Comparison of ENCODE assay signal across 11 cellular contexts in genomic region chr3:38297053-38297452, GRCh38. TPM values are rescaled to one million over a fixed set of nuclear protein-coding genes. Genes with fewer than 3 reads are reported as not detected.
"Had no signal": no experiment of that assay in that cellular context is flagged by ENCODE, and none has a peak within 500 bp of the region (broad histone marks: within the 10 kb centered on the region; RNA-seq: fewer than 3 reads in every experiment).

No MANE protein-coding gene starts in this region.

RNA-seq across cellular contexts. Expression of gene SLC22A14, which starts 15.0 kb away (rescaled TPM):
- total RNA-seq: activated CD4-positive, alpha-beta memory T cell treated with anti-CD3 and anti-CD28 coated beads for 36 hours; activated CD4-positive, alpha-beta memory T cell treated with anti-CD3 and anti-CD28 coated beads, Interleukin-2, amount 10 ng/mL, durations not matched to agents 7 days and 5 days; activated CD4-positive, alpha-beta T cell treated with anti-CD3 and anti-CD28 coated beads for 36 hours; activated CD4-positive, alpha-beta T cell treated with anti-CD3 and anti-CD28 coated beads, Interleukin-2, amount 10 ng/mL, durations not matched to agents 24 days and 14 days; activated CD4-positive, alpha-beta T cell treated with anti-CD3 and anti-CD28 coated beads, Interleukin-2, amount 10 ng/mL, durations not matched to agents 7 days and 5 days; activated CD8-positive, alpha-beta memory T cell treated with anti-CD3 and anti-CD28 coated beads, Interleukin-2, amount 10 ng/mL, durations not matched to agents 7 days and 5 days; activated CD8-positive, alpha-beta T cell treated with anti-CD3 and anti-CD28 coated beads for 36 hours; activated CD8-positive, alpha-beta T cell treated with anti-CD3 and anti-CD28 coated beads, Interleukin-2, amount 10 ng/mL, durations not matched to agents 7 days and 5 days; T-helper 1 cell treated with Interleukin-12 subunit alpha and Interleukin-12 subunit beta and Interleukin-4 antibody, amounts not matched to agents 30 ng/mL and 1 ng/mL, for 36 hours; T-helper 2 cell treated with Interferon-gamma antibody and Interleukin-4, amounts not matched to agents 100 ng/mL and 5 ng/mL, for 36 hours; WTC11 had no signal
